ENCODE assay signal across 27 cellular contexts in the genomic region with DNA sequence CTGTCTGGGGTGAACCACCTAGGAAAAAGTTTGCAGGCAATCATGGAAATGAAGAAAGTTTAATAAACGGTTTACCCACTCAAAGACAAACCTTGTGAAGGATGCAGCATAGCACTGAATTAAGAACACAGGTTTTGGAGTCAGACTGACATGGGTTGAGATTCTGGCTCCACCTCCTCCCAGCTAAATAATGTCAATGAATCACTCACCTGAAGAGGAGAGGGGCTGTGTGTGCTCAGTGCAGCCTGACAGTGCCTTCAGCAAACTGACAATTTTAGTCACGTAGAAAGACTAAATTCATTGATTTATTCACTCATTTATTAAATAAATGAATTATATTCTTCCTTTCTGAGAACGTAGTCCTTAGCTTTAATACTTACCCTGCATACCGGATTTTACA.
"Had no signal": no experiment of that assay in that cellular context is flagged by ENCODE, and none has a peak within 500 bp of the region (broad histone marks: within the 10 kb centered on the region; RNA-seq: fewer than 3 reads in every experiment).

No MANE protein-coding gene starts in this region.

- DNase-seq: activated CD4-positive, alpha-beta memory T cell treated with anti-CD3 and anti-CD28 coated beads, Interleukin-2, amount 10 ng/mL, durations not matched to agents 7 days and 5 days; activated CD4-positive, alpha-beta T cell treated with anti-CD3 and anti-CD28 coated beads for 1 hour; activated CD4-positive, alpha-beta T cell treated with anti-CD3 and anti-CD28 coated beads for 48 hours; activated CD4-positive, CD25-positive, alpha-beta regulatory T cell; activated CD8-positive, alpha-beta memory T cell treated with anti-CD3 and anti-CD28 coated beads for 24 hours; activated CD8-positive, alpha-beta memory T cell treated with anti-CD3 and anti-CD28 coated beads, Interleukin-2, amount 10 ng/mL, durations not matched to agents 7 days and 5 days; activated CD8-positive, alpha-beta memory T cell treated with anti-CD3 and anti-CD28 coated beads, Interleukin-2, amount 50 U/mL, for 48 hours; activated effector memory CD4-positive, alpha-beta T cell treated with Interleukin-2 at 50 U/mL for 16 hours; activated naive CD4-positive, alpha-beta T cell treated with anti-CD3 and anti-CD28 coated beads, Interleukin-2, amount 10 ng/mL, durations not matched to agents 7 days and 5 days; activated naive CD8-positive, alpha-beta T cell treated with anti-CD3 and anti-CD28 coated beads, Interleukin-2, amount 50 U/mL, for 24 hours; activated T-cell treated with anti-CD3 and anti-CD28 coated beads, Interleukin-2, amount 50 U/mL, for 48 hours; anterior cingulate cortex; caudate nucleus; cerebellar nuclear complex; NCI-H1092 treated with DMSO at 0.1 percent for 48 hours; NCI-H187; NCI-H2029 treated with DMSO at 0.1 percent for 48 hours; NCI-H524 treated with DMSO at 0.1 percent for 48 hours; PC-9; Right ventricle myocardium superior; SW 1271; T-helper 1 cell; T-helper 2 cell; T-helper 9 cell had no signal

- H3K4me3 ChIP-seq: K562, PC-9 had no signal

- H3K27ac ChIP-seq: PC-9, RWPE1, VCaP had no signal

- ATAC-seq: activated CD8-positive, alpha-beta memory T cell treated with anti-CD3 and anti-CD28 coated beads, Interleukin-2, amount 10 ng/mL, durations not matched to agents 7 days and 5 days; activated naive CD8-positive, alpha-beta T cell treated with anti-CD3 and anti-CD28 coated beads, Interleukin-2, amount 50 U/mL, for 24 hours; K562 had no signal
